ENCODE assay signal across 13 cellular contexts in genomic region chr10:32148864-32149256, GRCh38.
DNase-seq lines count a peak whose midpoint lies in the region; ATAC-seq, FAIRE-seq and TF ChIP-seq lines count a peak whose summit lies in the region.
"Had no signal": no experiment of that assay in that cellular context is flagged by ENCODE, and none has a peak within 500 bp of the region (broad histone marks: within the 10 kb centered on the region; RNA-seq: fewer than 3 reads in every experiment).

No MANE protein-coding gene starts in this region.

- no peak for TF ChIP-seq RAD21 in SK-N-SH (IDR thresholded peaks at IDR 0.05; ENCODE audit: low read length)
- no peak for TF ChIP-seq RAD21 in H1 (IDR thresholded peaks at IDR 0.05 in 1 of 2, conservative IDR thresholded peaks at IDR 0.05 in 1 of 2; ENCODE audit: low read depth in 2 of 2, low read length in 2 of 2)

- no peak for DNase-seq in SK-N-SH
- no peak for DNase-seq in H1 (ENCODE audit: low read depth in 1 of 2, low spot score in 2 of 2)
- DNase-seq in stimulated activated effector memory CD8-positive, alpha-beta T cell treated with anti-CD3 and anti-CD28 coated beads, Interleukin-12 subunit alpha, Interleukin-12 subunit beta, amount 100 ng/mL, for 72 hours (ENCODE audit: low spot score in 2 of 2) = no peak
- DNase-seq in trophoblast cell = no peak
- DNase-seq in effector memory CD4-positive, alpha-beta T cell = no peak
- DNase-seq in substantia nigra (lab: John Stamatoyannopoulos, UW) = no peak
- DNase-seq: activated T-cell treated with anti-CD3 and anti-CD28 coated beads, Interleukin-2, amount 50 U/mL, for 1 hour; GDM1; H9 had no signal

- no peak overlapping the region for H4K5ac ChIP-seq in H1 (ENCODE audit: insufficient read length, low read depth, low read length)

- peaks cover 14% of the 10 kb centered on the region for H3F3A ChIP-seq in SK-N-SH (replicated peaks; ENCODE audit: insufficient read depth)

- H4K91ac ChIP-seq in H1 (replicated peaks; ENCODE audit: insufficient read length, low read length) (no peak overlapping the region), trophoblast cell (ENCODE audit: low read depth, low read length) (no peak overlapping the region)

- H4K20me1 ChIP-seq in SK-N-SH (ENCODE audit: insufficient read depth) = no peaks in the 10 kb centered on the region
- H4K20me1 ChIP-seq in H1 (replicated peaks in 1 of 2; ENCODE audit: control insufficient read depth in 1 of 2, insufficient read depth in 2 of 2, low read length in 2 of 2) = no peaks in the 10 kb centered on the region

- H3K14ac ChIP-seq in H1 (ENCODE audit: insufficient read length) (no peak overlapping the region), trophoblast cell (ENCODE audit: low read length) (no peak overlapping the region)

- no peaks in the 10 kb centered on the region for H3K27me3 ChIP-seq in SK-N-SH (ENCODE audit: insufficient read depth)
- no peaks in the 10 kb centered on the region for H3K27me3 ChIP-seq in H1 (replicated peaks in 1 of 4; ENCODE audit: control insufficient read depth in 3 of 4, extremely low read depth in 1 of 4, insufficient read depth in 3 of 4, low read length in 3 of 4)
- H3K27me3 ChIP-seq in trophoblast cell (ENCODE audit: insufficient read depth, low read length) = no peaks in the 10 kb centered on the region
- no peaks in the 10 kb centered on the region for H3K27me3 ChIP-seq in effector memory CD4-positive, alpha-beta T cell (replicated peaks; ENCODE audit: control insufficient read depth, insufficient read depth, low read length, poor library complexity, severe bottlenecking)

- no peaks in the 10 kb centered on the region for H3K9me2 ChIP-seq in SK-N-SH

- H3K79me1 ChIP-seq in H1 (ENCODE audit: low read depth, low read length) = no peaks in the 10 kb centered on the region
- H3K79me1 ChIP-seq in trophoblast cell (ENCODE audit: low read length) = no peaks in the 10 kb centered on the region

- H2BK120ac ChIP-seq in H1 (replicated peaks; ENCODE audit: low read depth, low read length) (no peak overlapping the region), trophoblast cell (ENCODE audit: insufficient read depth, low read length, poor library complexity) (no peak overlapping the region)

- no peak for TF ChIP-seq CTCF in SK-N-SH (IDR thresholded peaks at IDR 0.05)
- no peak for TF ChIP-seq CTCF in H1 (IDR thresholded peaks at IDR 0.05; ENCODE audit: control extremely low read depth in 1 of 3, insufficient read depth in 1 of 3, low read depth in 1 of 3, low read length in 3 of 3)

- no peak overlapping the region for H2BK20ac ChIP-seq in H1 (ENCODE audit: low read length)

- H3K4me1 Mint-ChIP-seq in stimulated activated effector memory CD8-positive, alpha-beta T cell treated with anti-CD3 and anti-CD28 coated beads, Interleukin-12 subunit alpha, Interleukin-12 subunit beta, amount 100 ng/mL, for 72 hours = peaks cover 26% of the 10 kb centered on the region

- peak overlapping the region; percentile 51 for H3K4me2 ChIP-seq in SK-N-SH
- H3K4me2 ChIP-seq in H1 (ENCODE audit: insufficient read depth in 1 of 2, low read depth in 2 of 2, low read length in 2 of 2) = no peak overlapping the region
- no peak overlapping the region for H3K4me2 ChIP-seq in trophoblast cell (ENCODE audit: low read length)

- no peaks in the 10 kb centered on the region for H3K23me2 ChIP-seq in H1 (ENCODE audit: low read depth, low read length)

- no peak overlapping the region for H2BK5ac ChIP-seq in H1 (ENCODE audit: low read depth, low read length)
- H2BK5ac ChIP-seq in trophoblast cell (ENCODE audit: low read depth, low read length, poor library complexity) = no peak overlapping the region

- H3K4me3 ChIP-seq in SK-N-SH (ENCODE audit: low read depth in 2 of 2, low read length in 1 of 2) (no peak overlapping the region), H1 (ENCODE audit: extremely low read depth in 1 of 4, insufficient read depth in 2 of 4, low read depth in 3 of 4, low read length in 4 of 4) (no peak overlapping the region), trophoblast cell (ENCODE audit: low read depth, low read length) (no peak overlapping the region)
- H3K4me3 ChIP-seq in effector memory CD4-positive, alpha-beta T cell (ENCODE audit: insufficient read depth, low read depth, low read length, poor library complexity, severe bottlenecking) = no peak overlapping the region

- peaks cover 6% of the 10 kb centered on the region; the same call in 1 of the 2 replicates for H3K9me3 ChIP-seq in SK-N-SH
- 0 out of 4 replicates have a peak, but pooled peaks cover 0 to 3% of the 10 kb centered on the region in 2 experiments for H3K9me3 ChIP-seq in H1 (ENCODE audit: insufficient read depth in 2 of 2, low read depth in 1 of 2, low read length in 1 of 2)
- peaks cover 1% of the 10 kb centered on the region for H3K9me3 ChIP-seq in trophoblast cell (ENCODE audit: insufficient read depth, low read depth, low read length)
- no peaks in the 10 kb centered on the region for H3K9me3 ChIP-seq in effector memory CD4-positive, alpha-beta T cell (ENCODE audit: control insufficient read depth, low read length)

- TF ChIP-seq EP300 in SK-N-SH (IDR thresholded peaks at IDR 0.05; ENCODE audit: borderline replicate concordance in 1 of 2, low read depth in 1 of 2, low read length in 1 of 2) (no peak), H1 (IDR thresholded peaks at IDR 0.05; ENCODE audit: borderline replicate concordance in 1 of 2, low read depth in 2 of 2, low read length in 2 of 2) (no peak)

- no peak overlapping the region for H2BK12ac ChIP-seq in H1 (ENCODE audit: low read depth, low read length)
- no peak overlapping the region for H2BK12ac ChIP-seq in trophoblast cell (ENCODE audit: low read length)

- CTCF ChIA-PET in SK-N-SH (lab: Yijun Ruan, JAX) = interaction anchor here (1.0 kb wide), 1 partner anchor 1509 kb away, joined by 3 read pairs; no protein-coding TSS in a partner anchor
- CTCF ChIA-PET in H1 (lab: Charles Lee; ENCODE audit: partially characterized antibody) = interaction anchor here (0.6 to 1.3 kb wide), 3 partner anchors 9 to 670 kb away, joined by 3 read pairs; no protein-coding TSS in a partner anchor

- H2AK5ac ChIP-seq in H1 (ENCODE audit: low read depth, low read length) = no peak overlapping the region
- H2AK5ac ChIP-seq in trophoblast cell (ENCODE audit: low read length) = no peak overlapping the region

- H3K56ac ChIP-seq in H1 (replicated peaks; ENCODE audit: insufficient read length, low read depth, low read length) = no peak overlapping the region

- TF ChIP-seq POLR2A in H1 (IDR thresholded peaks at IDR 0.05; ENCODE audit: control extremely low read depth in 1 of 2, low read depth in 2 of 2, low read length in 2 of 2) = no peak

- no peak overlapping the region for H2BK15ac ChIP-seq in H1 (ENCODE audit: low read length)

- H3K4ac ChIP-seq in H1 (replicated peaks; ENCODE audit: insufficient read length, low read depth, low read length) = no peak overlapping the region
- no peak overlapping the region for H3K4ac ChIP-seq in trophoblast cell (ENCODE audit: low read depth, low read length)

- no peaks in the 10 kb centered on the region for H3K79me2 ChIP-seq in SK-N-SH (ENCODE audit: insufficient read depth)
- H3K79me2 ChIP-seq in H1 (ENCODE audit: control insufficient read depth in 1 of 2, insufficient read depth in 2 of 2, low read length in 2 of 2) = no peaks in the 10 kb centered on the region
- H3K79me2 ChIP-seq in trophoblast cell (ENCODE audit: control insufficient read depth, insufficient read depth, low read length, poor library complexity) = no peaks in the 10 kb centered on the region

- H2AFZ ChIP-seq in SK-N-SH (ENCODE audit: low read depth) = 0 out of 2 replicates have a peak overlapping the region, but pooled peaks have one; percentile 10
- 0 out of 2 replicates have a peak overlapping the region, but pooled peaks have one; percentile 43 for H2AFZ ChIP-seq in H1 (ENCODE audit: low read length)
- H2AFZ ChIP-seq in trophoblast cell (ENCODE audit: insufficient read depth, low read length, poor library complexity) = no peak overlapping the region

- H3K36me3 Mint-ChIP-seq in stimulated activated effector memory CD8-positive, alpha-beta T cell treated with anti-CD3 and anti-CD28 coated beads, Interleukin-12 subunit alpha, Interleukin-12 subunit beta, amount 100 ng/mL, for 72 hours = no peaks in the 10 kb centered on the region

- no peak overlapping the region for H3K18ac ChIP-seq in H1 (ENCODE audit: extremely low read depth, low read length)
- H3K18ac ChIP-seq in trophoblast cell (ENCODE audit: low read length) = no peak overlapping the region

- H3K27ac ChIP-seq in SK-N-SH (ENCODE audit: low read depth in 2 of 2, low read length in 1 of 2) (peak overlapping the region in 1 of 2 experiments; percentile 91; a peak in 2 of 4 replicates), H1 (ENCODE audit: low read depth, low read length) (no peak overlapping the region), trophoblast cell (ENCODE audit: low read depth, low read length) (no peak overlapping the region), substantia nigra (ENCODE audit: low read depth, low read length, poor library complexity, severe bottlenecking) (no peak overlapping the region)
- no peak overlapping the region for H3K27ac ChIP-seq in effector memory CD4-positive, alpha-beta T cell (ENCODE audit: insufficient read depth, low read length, poor library complexity, severe bottlenecking)
- H3K27ac ChIP-seq: 22Rv1 had no signal

- H4K12ac ChIP-seq in trophoblast cell (ENCODE audit: low read depth, low read length) = no peak overlapping the region

- no peaks in the 10 kb centered on the region for H3K9me3 Mint-ChIP-seq in stimulated activated effector memory CD8-positive, alpha-beta T cell treated with anti-CD3 and anti-CD28 coated beads, Interleukin-12 subunit alpha, Interleukin-12 subunit beta, amount 100 ng/mL, for 72 hours

- peak overlapping the region; percentile 67 for H3K9ac ChIP-seq in SK-N-SH
- H3K9ac ChIP-seq in H1 (replicated peaks in 1 of 4; ENCODE audit: extremely low read depth in 1 of 4, low read depth in 3 of 4, low read length in 3 of 4) = no peak overlapping the region
- no peak overlapping the region for H3K9ac ChIP-seq in trophoblast cell (ENCODE audit: low read length)

- peak overlapping the region; percentile 26 for H3K4me3 Mint-ChIP-seq in stimulated activated effector memory CD8-positive, alpha-beta T cell treated with anti-CD3 and anti-CD28 coated beads, Interleukin-12 subunit alpha, Interleukin-12 subunit beta, amount 100 ng/mL, for 72 hours
- H3K4me3 Mint-ChIP-seq: H9 had no signal

- peaks cover 0 to 12% of the 10 kb centered on the region in 2 experiments; a peak in 1 of 4 replicates for H3K4me1 ChIP-seq in SK-N-SH (ENCODE audit: control insufficient read depth in 1 of 2, insufficient read depth in 2 of 2, low read depth in 1 of 2, low read length in 1 of 2)
- no peaks in the 10 kb centered on the region for H3K4me1 ChIP-seq in H1 (replicated peaks in 1 of 4; ENCODE audit: control insufficient read depth in 3 of 4, insufficient read depth in 4 of 4, low read length in 3 of 4)
- peaks cover 3 to 4% of the 10 kb centered on the region in 2 experiments for H3K4me1 ChIP-seq in trophoblast cell (ENCODE audit: control insufficient read depth in 1 of 2, insufficient read depth in 2 of 2, low read length in 2 of 2)
- H3K4me1 ChIP-seq in effector memory CD4-positive, alpha-beta T cell (ENCODE audit: control insufficient read depth, insufficient read depth, low read length, poor library complexity, severe bottlenecking) = peaks cover 7% of the 10 kb centered on the region

- no peaks in the 10 kb centered on the region for H3K36me3 ChIP-seq in SK-N-SH (replicated peaks in 1 of 2; ENCODE audit: control insufficient read depth in 1 of 2, insufficient read depth in 2 of 2, low read length in 1 of 2)
- no peaks in the 10 kb centered on the region for H3K36me3 ChIP-seq in H1 (ENCODE audit: control insufficient read depth in 2 of 4, insufficient read depth in 4 of 4, low read length in 3 of 4)
- no peaks in the 10 kb centered on the region for H3K36me3 ChIP-seq in trophoblast cell (ENCODE audit: control insufficient read depth in 1 of 2, insufficient read depth in 2 of 2, low read length in 2 of 2)
- H3K36me3 ChIP-seq in effector memory CD4-positive, alpha-beta T cell (ENCODE audit: control insufficient read depth, insufficient read depth, low read length) = no peaks in the 10 kb centered on the region

- H4K8ac ChIP-seq in H1 (ENCODE audit: extremely low read depth, insufficient read depth, low read length) = no peak overlapping the region
- no peak overlapping the region for H4K8ac ChIP-seq in trophoblast cell (ENCODE audit: low read depth, low read length)

- ATAC-seq in SK-N-SH treated with all-trans-retinoic acid at 6 μM for 48 hours (no peak; the same call in 2 of the 3 replicates), HG03135 (IDR thresholded peaks at IDR 0.05; ENCODE audit: unreplicated experiment) (peak; percentile 9)
- no peak for ATAC-seq in stimulated activated effector memory CD8-positive, alpha-beta T cell treated with anti-CD3 and anti-CD28 coated beads, Interleukin-12 subunit alpha, Interleukin-12 subunit beta, amount 100 ng/mL, for 72 hours
- ATAC-seq: left lobe of liver had no signal

- H3K23ac ChIP-seq in H1 (ENCODE audit: insufficient read length) (no peak overlapping the region), trophoblast cell (ENCODE audit: low read length) (no peak overlapping the region)

- WGBS in SK-N-SH (ENCODE audit: low lambda C conversion rate) = 65% methylated on average over 3 of the region's 4 CpGs
- WGBS in H1 (ENCODE audit: extremely low coverage in 1 of 2, insufficient coverage in 1 of 2, insufficient read length in 1 of 2, insufficient replicate concordance in 2 of 2, low coverage in 1 of 2, low lambda C conversion rate in 2 of 2, missing lambda C conversion rate in 1 of 2), 2 experiments = 73% methylated on average over 3 of the region's 4 CpGs; no CpG with 5 or more reads in 1 of the 2 experiments
- WGBS in trophoblast cell (ENCODE audit: extremely low coverage, insufficient coverage, insufficient read length) = no CpG with 5 or more reads among the region's 4 CpGs

- POLR2A ChIA-PET in SK-N-SH (lab: Yijun Ruan, JAX) = no interaction called here
- POLR2A ChIA-PET in H1 (lab: Charles Lee; ENCODE audit: partially characterized antibody) = interaction anchor here (1.2 kb wide), 1 partner anchor 12 kb away, joined by 3 read pairs; no protein-coding TSS in a partner anchor

- no peak for FAIRE-seq in H1 (lab: Jason Lieb, UNC)

- peak overlapping the region; percentile 60 for H3K27ac Mint-ChIP-seq in stimulated activated effector memory CD8-positive, alpha-beta T cell treated with anti-CD3 and anti-CD28 coated beads, Interleukin-12 subunit alpha, Interleukin-12 subunit beta, amount 100 ng/mL, for 72 hours
